Comparison of ENCODE assay signal across 8 cellular contexts in genomic region chr19:44954649-44955499, GRCh38. TPM values are rescaled to one million over a fixed set of nuclear protein-coding genes. Genes with fewer than 3 reads are reported as not detected.
A peak's percentile ranks its signal among the peaks of the same experiment; 100 is the strongest.
DNase-seq lines count a peak whose midpoint lies in the region; ATAC-seq and TF ChIP-seq lines count a peak whose summit lies in the region.

TSS of gene CLPTM1 (plus strand) at chr19:44955380. CDS start at chr19:44955396, 16 bp downstream.

- WGBS in upper lobe of left lung, 2 donors, result 1% methylated on average over 39 to 50 of the region's 65 CpGs

- no peak for TF ChIP-seq EP300 in upper lobe of left lung (IDR thresholded peaks at IDR 0.05)

- peak in 2 of 4 donors; percentile 72 to 80 for TF ChIP-seq POLR2A in upper lobe of left lung (IDR thresholded peaks at IDR 0.05)

- intact Hi-C loops in left cardiac atrium (cut with DNase I) (loop anchor here in 1 of 2 donors (5.0 kb wide), 1 partner anchor 48 kb away; the partner anchor contains the start of gene APOE), posterior vena cava (cut with DNase I) (no loop called here)

- peak in 2 of 6 experiments; percentile 12 to 21 for TF ChIP-seq CTCF in upper lobe of left lung (IDR thresholded peaks at IDR 0.05)

- H3K27ac Mint-ChIP-seq in T-helper 1 cell treated with Interleukin-12 subunit alpha and Interleukin-12 subunit beta and Interleukin-4 antibody, amounts not matched to agents 30 μg/mL and 1 μg/mL, for 36 hours, result peak within 1 kb of the TSS; percentile 100

- no peaks in the 10 kb centered on the region for H3K9me3 Mint-ChIP-seq in T-helper 1 cell treated with Interleukin-12 subunit alpha and Interleukin-12 subunit beta and Interleukin-4 antibody, amounts not matched to agents 30 μg/mL and 1 μg/mL, for 36 hours

- peak within 1 kb of the TSS; percentile 100 for H3K4me3 Mint-ChIP-seq in T-helper 1 cell treated with Interleukin-12 subunit alpha and Interleukin-12 subunit beta and Interleukin-4 antibody, amounts not matched to agents 30 μg/mL and 1 μg/mL, for 36 hours

- H3K4me1 Mint-ChIP-seq in T-helper 1 cell treated with Interleukin-12 subunit alpha and Interleukin-12 subunit beta and Interleukin-4 antibody, amounts not matched to agents 30 μg/mL and 1 μg/mL, for 36 hours (ENCODE audit: low read depth), result peaks cover 38% of the 10 kb centered on the region

- peaks cover 6% of the 10 kb centered on the region for H3K36me3 Mint-ChIP-seq in T-helper 1 cell treated with Interleukin-12 subunit alpha and Interleukin-12 subunit beta and Interleukin-4 antibody, amounts not matched to agents 30 μg/mL and 1 μg/mL, for 36 hours (ENCODE audit: low read depth)

- peak; percentile 86 for ATAC-seq in GM18498 (IDR thresholded peaks at IDR 0.05; ENCODE audit: unreplicated experiment)
- peak; percentile 67 for ATAC-seq in HG02938 (IDR thresholded peaks at IDR 0.05; ENCODE audit: unreplicated experiment)
- peak; percentile 97 for ATAC-seq in left cardiac atrium
- peak; percentile 96 to 98 for ATAC-seq in upper lobe of left lung (ENCODE audit: low FRiP score in 2 of 2)

- DNase-seq in NCI-H1694 treated with DMSO at 0.1 percent for 48 hours (lab: John Stamatoyannopoulos, UW) (peak; percentile 97), amniotic stem cell (lab: John Stamatoyannopoulos, UW) (peak; percentile 91), left cardiac atrium (peak; percentile 98), posterior vena cava (ENCODE audit: low spot score) (peak; percentile 99), upper lobe of left lung (peak; percentile 95 to 98)

- H3K4me3 ChIP-seq in upper lobe of left lung, result peak within 1 kb of the TSS; percentile 78 to 98 (median 96)

- H3K9me3 ChIP-seq in upper lobe of left lung, result no peaks in the 10 kb centered on the region

- H3K27ac ChIP-seq in upper lobe of left lung, result peak within 1 kb of the TSS; percentile 82 to 97 (median 94)

- H3K27me3 ChIP-seq in upper lobe of left lung, result no peaks in the 10 kb centered on the region

- no peaks in the 10 kb centered on the region for H3K27me3 Mint-ChIP-seq in T-helper 1 cell treated with Interleukin-12 subunit alpha and Interleukin-12 subunit beta and Interleukin-4 antibody, amounts not matched to agents 30 μg/mL and 1 μg/mL, for 36 hours (ENCODE audit: low read depth)

- H3K4me1 ChIP-seq in upper lobe of left lung, result peaks cover 27 to 39% (median 32%) of the 10 kb centered on the region in 4 donors

- H3K36me3 ChIP-seq in upper lobe of left lung, result peaks cover 0 to 9% (median 0%) of the 10 kb centered on the region in 4 donors

RNA-seq across cellular contexts. Expression of gene CLPTM1, which starts in this region (rescaled TPM):
- 100 to 1,000 TPM in 1 of 2 donors, 10 to 100 TPM in 1; 90.7 to 107 TPM for total RNA-seq in left cardiac atrium
- 10 to 100 TPM; 69.9 to 78.5 TPM for total RNA-seq in posterior vena cava
- total RNA-seq in upper lobe of left lung, result 100 to 1,000 TPM in 3 of 6 donors, 10 to 100 TPM in 3; 53.4 to 139 (median 99.6) TPM

Comparison
In these comparisons a context has a peak if more than half of its experiments do, and no peak if none do; other contexts are left out.
1. Peak in every context shown above with its lines: DNase-seq, ATAC-seq, H3K4me3 ChIP-seq and H3K27ac ChIP-seq.